9 cellular contexts compared by ENCODE assay signal in the genomic region with DNA sequence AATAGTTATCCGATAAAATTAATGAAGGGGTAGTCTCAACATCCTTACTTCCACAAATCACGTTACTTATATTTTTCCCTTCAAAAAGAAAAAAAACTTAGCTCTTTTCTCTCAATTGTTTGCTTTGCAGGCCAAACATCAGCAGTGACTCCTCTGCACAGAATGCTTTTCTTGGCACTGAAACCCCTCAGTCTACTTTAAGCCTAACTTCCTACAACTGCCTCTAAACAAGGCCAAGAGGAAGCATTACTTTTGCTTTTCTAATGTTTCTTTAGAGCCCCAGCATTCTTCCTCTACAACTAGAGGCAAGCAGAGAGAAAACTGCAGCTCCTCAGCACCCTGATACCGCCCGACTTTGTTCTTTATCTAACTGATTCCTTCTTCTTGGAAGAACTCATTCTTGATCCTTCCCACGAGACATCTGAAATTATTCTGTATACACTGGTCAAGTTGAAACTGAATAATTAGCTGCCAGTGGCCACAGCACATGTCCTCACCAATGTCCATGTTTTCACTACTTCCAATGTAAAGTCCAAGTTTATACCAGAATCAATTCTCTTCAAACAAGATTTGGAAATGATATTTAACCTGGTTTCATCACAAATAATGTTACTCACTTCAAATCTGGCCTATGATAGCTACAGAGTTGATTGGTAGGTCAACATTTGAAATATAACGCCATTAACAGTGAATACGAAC. TPM values are rescaled to one million over a fixed set of nuclear protein-coding genes. Genes with fewer than 3 reads are reported as not detected.
DNase-seq lines count a peak whose midpoint lies in the region; ATAC-seq and TF ChIP-seq lines count a peak whose summit lies in the region.
"Had no signal": no experiment of that assay in that cellular context is flagged by ENCODE, and none has a peak within 500 bp of the region (broad histone marks: within the 10 kb centered on the region; RNA-seq: fewer than 3 reads in every experiment).

No MANE protein-coding gene starts in this region.

- DNase-seq in GM03348 (ENCODE audit: low spot score) (peak; percentile 82), ascending aorta (ENCODE audit: low spot score in 2 of 2) (peak in 1 of 2 donors; percentile 64), left cardiac atrium (no peak), iPS-NIHi11 (ENCODE audit: low spot score) (no peak), NCI-H1694 treated with DMSO at 0.1 percent for 48 hours (lab: John Stamatoyannopoulos, UW) (no peak), middle frontal gyrus (ENCODE audit: extremely low spot score, low spot score) (no peak)
- DNase-seq: stimulated activated CD4-positive, alpha-beta T cell treated with anti-CD3 and anti-CD28 coated beads, Interleukin-2, amount 100 ng/mL, for 24 hours had no signal

- ATAC-seq in left cardiac atrium (peak; percentile 72 to 93), GM18867 (IDR thresholded peaks at IDR 0.05; ENCODE audit: unreplicated experiment) (no peak)

- intact Hi-C loops in ascending aorta (cut with DNase I) = loop anchor here (2.0 kb wide), 1 partner anchor 57 kb away; no protein-coding TSS in a partner anchor
- intact Hi-C loops in left cardiac atrium (cut with DNase I) = no loop called here

- peak overlapping the region; percentile 74 for H3K9ac ChIP-seq in skeletal muscle satellite cell (ENCODE audit: low read depth, low read length)

- H3K9me3 ChIP-seq in ascending aorta (no peaks in the 10 kb centered on the region), skeletal muscle satellite cell (replicated peaks; ENCODE audit: low read length) (no peaks in the 10 kb centered on the region)

- H3K4me1 ChIP-seq in ascending aorta (peaks cover 0 to 19% of the 10 kb centered on the region in 2 donors), skeletal muscle satellite cell (ENCODE audit: control insufficient read depth, insufficient read depth, low read length) (peaks cover 33% of the 10 kb centered on the region)

- peak overlapping the region; percentile 78 for H3K4me2 ChIP-seq in skeletal muscle satellite cell (ENCODE audit: low read length)

- no peak for TF ChIP-seq CTCF in ascending aorta (IDR thresholded peaks at IDR 0.05)

- H3K36me3 ChIP-seq in ascending aorta (no peaks in the 10 kb centered on the region), skeletal muscle satellite cell (ENCODE audit: insufficient read depth, low read length) (no peaks in the 10 kb centered on the region)

- H3K27me3 ChIP-seq in ascending aorta = no peaks in the 10 kb centered on the region
- H3K27me3 ChIP-seq in skeletal muscle satellite cell (ENCODE audit: control insufficient read depth, insufficient read depth, low read length) = no peaks in the 10 kb centered on the region

- H3K4me3 ChIP-seq in ascending aorta = peak overlapping the region; percentile 18 to 37
- peak overlapping the region; percentile 48 for H3K4me3 ChIP-seq in skeletal muscle satellite cell (ENCODE audit: low read length)

- H3K27ac ChIP-seq in ascending aorta = peak overlapping the region; percentile 81 to 83

RNA-seq across cellular contexts. Expression of a gene that starts 55.3 kb away (rescaled TPM):
- total RNA-seq in ascending aorta = 22.7 TPM
- total RNA-seq in left cardiac atrium = 1 to 10 TPM; 6.1 to 7.0 TPM
- total RNA-seq in skeletal muscle satellite cell (2012; rRNA removed) = 5.5 and 7.1 TPM in 2 replicates
